ENCODE assay signal across 16 cellular contexts in genomic region chr11:125071831-125072209, GRCh38. TPM values are rescaled to one million over a fixed set of nuclear protein-coding genes. Genes with fewer than 3 reads are reported as not detected.
DNase-seq lines count a peak whose midpoint lies in the region; ATAC-seq and TF ChIP-seq lines count a peak whose summit lies in the region.
"Had no signal": no experiment of that assay in that cellular context is flagged by ENCODE, and none has a peak within 500 bp of the region (broad histone marks: within the 10 kb centered on the region; RNA-seq: fewer than 3 reads in every experiment).

No MANE protein-coding gene starts in this region.

- H3K9ac ChIP-seq in PC-3 (ENCODE audit: low read length): no peak overlapping the region

- no peaks in the 10 kb centered on the region for H3K9me3 ChIP-seq in PC-3 (ENCODE audit: low read length)
- no peaks in the 10 kb centered on the region for H3K9me3 ChIP-seq in tibial nerve
- H3K9me3 ChIP-seq: gastrocnemius medialis had no signal

- no peaks in the 10 kb centered on the region for H4K20me1 ChIP-seq in PC-3 (ENCODE audit: low read length)

- peaks cover 40% of the 10 kb centered on the region for H3K4me1 ChIP-seq in PC-3 (ENCODE audit: insufficient read depth, low read length)
- peaks cover 0 to 19% (median 9%) of the 10 kb centered on the region in 4 donors for H3K4me1 ChIP-seq in tibial nerve

- TF ChIP-seq EP300 in tibial nerve (IDR thresholded peaks at IDR 0.05): no peak

- intact Hi-C loops in PC-3 (cut with micrococcal nuclease): no loop called here

- TF ChIP-seq CTCF in PC-3 (conservative IDR thresholded peaks at IDR 0.05; ENCODE audit: low read depth, low read length) (no peak), tibial nerve (IDR thresholded peaks at IDR 0.05) (no peak)

- H3K4me3 ChIP-seq in PC-3 (ENCODE audit: low read length): no peak overlapping the region
- H3K4me3 ChIP-seq in tibial nerve: no peak overlapping the region
- H3K4me3 ChIP-seq: gastrocnemius medialis, smooth muscle cell had no signal

- no peak for ATAC-seq in PC-3
- ATAC-seq in HG02610 (IDR thresholded peaks at IDR 0.05; ENCODE audit: unreplicated experiment): no peak
- ATAC-seq: stimulated activated naive CD8-positive, alpha-beta T cell treated with anti-CD3 and anti-CD28 coated beads, Interleukin-15, Interleukin-2, amounts not matched to agents 100 U/mL and 50 U/mL, for 24 hours had no signal

- H3K27ac ChIP-seq in PC-3 (ENCODE audit: low read length) (peak overlapping the region; percentile 70), layer of hippocampus (ENCODE audit: low read depth, low read length) (peak overlapping the region; percentile 62), tibial nerve (peak overlapping the region in 3 of 4 donors; percentile 50 to 63 (median 59))
- H3K27ac ChIP-seq: 22Rv1 had no signal

- no peaks in the 10 kb centered on the region for H3K36me3 ChIP-seq in PC-3 (ENCODE audit: low read depth, low read length)
- no peaks in the 10 kb centered on the region for H3K36me3 ChIP-seq in tibial nerve
- H3K36me3 ChIP-seq: gastrocnemius medialis had no signal

- TF ChIP-seq POLR2A in tibial nerve (IDR thresholded peaks at IDR 0.05): no peak

- no peaks in the 10 kb centered on the region for H3K79me2 ChIP-seq in PC-3 (ENCODE audit: low read length)

- H3F3A ChIP-seq in PC-3 (ENCODE audit: low read length, unreplicated experiment): no peaks in the 10 kb centered on the region

- POLR2A ChIA-PET in PC-3 (lab: Charles Lee; ENCODE audit: unreplicated experiment): interaction anchor here (0.6 to 1.1 kb wide), 2 partner anchors 11 to 100 kb away, joined by 6 to 7 read pairs; no protein-coding TSS in a partner anchor

- BruUV-seq in PC-3 (replicated peaks; lab: Mats Ljungman, UMichigan): no TSS peak

- H3K27me3 ChIP-seq in PC-3 (ENCODE audit: low read length): no peaks in the 10 kb centered on the region
- H3K27me3 ChIP-seq in layer of hippocampus (ENCODE audit: control insufficient read depth, insufficient read depth, low read length): no peaks in the 10 kb centered on the region
- peaks cover 0 to 4% of the 10 kb centered on the region in 2 donors for H3K27me3 ChIP-seq in tibial nerve

- WGBS in tibial nerve, 2 donors: 57 to 72% methylated on average over 6 of the region's 6 CpGs

- no peak overlapping the region for H3K4me2 ChIP-seq in PC-3 (ENCODE audit: low read length)
- H3K4me2 ChIP-seq: smooth muscle cell had no signal

- no peak overlapping the region for H2AFZ ChIP-seq in PC-3 (ENCODE audit: low read length)

- DNase-seq in DMS79 treated with DMSO at 0.1 percent for 48 hours (lab: John Stamatoyannopoulos, UW) (peak; percentile 39), DMS79 (lab: John Stamatoyannopoulos, UW) (no peak), PC-3 (no peak), tibial nerve (ENCODE audit: low spot score in 2 of 2) (no peak), HuH-7 (ENCODE audit: low spot score) (no peak)
- no peak for DNase-seq in activated effector memory CD4-positive, alpha-beta T cell treated with Interleukin-2 at 50 U/mL for 16 hours
- DNase-seq: activated CD4-positive, alpha-beta T cell treated with anti-CD3 and anti-CD28 coated beads, Interleukin-2, amount 50 U/mL, for 1 hour; CD4-positive, alpha-beta T cell; NCI-H2029; NCI-H774; stimulated activated naive CD8-positive, alpha-beta T cell treated with anti-CD3 and anti-CD28 coated beads, Interleukin-15, Interleukin-2, amounts not matched to agents 100 U/mL and 50 U/mL, for 24 hours had no signal

- CTCF ChIA-PET in PC-3 (lab: Charles Lee): no interaction called here

- no peaks in the 10 kb centered on the region for H3K9me2 ChIP-seq in PC-3 (replicated peaks; ENCODE audit: low read length)

RNA-seq across cellular contexts. Expression of gene SLC37A2, which starts 8.7 kb away (rescaled TPM):
- total RNA-seq in PC-3 (2014; rRNA removed) (9.0 and 10.2 TPM in 2 replicates), tibial nerve (10 to 100 TPM in 1 of 4 donors, 1 to 10 TPM in 3; 3.9 to 11.4 (median 7.2) TPM)

RNA-seq across cellular contexts. Expression of gene TMEM218, which starts 39.6 kb away (rescaled TPM):
- total RNA-seq in PC-3 (2014; rRNA removed): 33.6 and 37.0 TPM in 2 replicates
- 10 to 100 TPM; 17.2 to 30.6 (median 20.7) TPM for total RNA-seq in tibial nerve
